9 cellular contexts compared by ENCODE assay signal in genomic region chr9:129776938-129777768, GRCh38. TPM values are rescaled to one million over a fixed set of nuclear protein-coding genes. Genes with fewer than 3 reads are reported as not detected.
A peak's percentile ranks its signal among the peaks of the same experiment; 100 is the strongest.
DNase-seq lines count a peak whose midpoint lies in the region; ATAC-seq and TF ChIP-seq lines count a peak whose summit lies in the region.
"Had no signal": no experiment of that assay in that cellular context is flagged by ENCODE, and none has a peak within 500 bp of the region (broad histone marks: within the 10 kb centered on the region; RNA-seq: fewer than 3 reads in every experiment).

No MANE protein-coding gene starts in this region.

- H3K4me1 Mint-ChIP-seq in activated T-cell treated with anti-CD3 and anti-CD28 coated beads, Interleukin-2, amount 50 U/mL, for 24 hours (ENCODE audit: low read depth) = peaks cover 12% of the 10 kb centered on the region
- peaks cover 9% of the 10 kb centered on the region for H3K4me1 Mint-ChIP-seq in nephron

- H3K27me3 Mint-ChIP-seq in activated T-cell treated with anti-CD3 and anti-CD28 coated beads, Interleukin-2, amount 50 U/mL, for 24 hours = peaks cover 9% of the 10 kb centered on the region
- H3K27me3 Mint-ChIP-seq in nephron (ENCODE audit: low read depth) = peaks cover 16% of the 10 kb centered on the region

- H3K4me1 ChIP-seq in fibroblast of lung (ENCODE audit: control insufficient read depth, extremely low read depth, insufficient read depth, low read length) = peaks cover 18% of the 10 kb centered on the region

- H4K20me1 ChIP-seq in fibroblast of lung (ENCODE audit: control insufficient read depth, extremely low read depth, insufficient read depth, low read length) = no peaks in the 10 kb centered on the region

- TF ChIP-seq CTCF in fibroblast of lung (conservative IDR thresholded peaks at IDR 0.05 in 1 of 2, IDR thresholded peaks at IDR 0.05 in 1 of 2; ENCODE audit: low read depth in 1 of 2, low read length in 2 of 2) (no peak), nephron (IDR thresholded peaks at IDR 0.05; ENCODE audit: unreplicated experiment in 3 of 3) (no peak), GM13977 (IDR thresholded peaks at IDR 0.05; ENCODE audit: extremely low read depth, insufficient read depth, missing control alignments) (no peak)

- H3K27ac ChIP-seq in fibroblast of lung (ENCODE audit: insufficient read depth, low read length) = peak overlapping the region; percentile 83
- H3K27ac ChIP-seq: SK-N-MC had no signal

- H3K9me3 Mint-ChIP-seq in activated T-cell treated with anti-CD3 and anti-CD28 coated beads, Interleukin-2, amount 50 U/mL, for 24 hours = no peaks in the 10 kb centered on the region
- H3K9me3 Mint-ChIP-seq in nephron = no peaks in the 10 kb centered on the region

- peak overlapping the region; percentile 52 for H3K9ac ChIP-seq in fibroblast of lung (ENCODE audit: insufficient read depth, low read length)

- no peaks in the 10 kb centered on the region for H3K79me2 ChIP-seq in fibroblast of lung (ENCODE audit: control insufficient read depth, insufficient read depth, low read length)

- peak overlapping the region; percentile 33 for H3K4me3 Mint-ChIP-seq in activated T-cell treated with anti-CD3 and anti-CD28 coated beads, Interleukin-2, amount 50 U/mL, for 24 hours
- peak overlapping the region in 2 of 3 experiments; percentile 37 to 50 for H3K4me3 Mint-ChIP-seq in nephron

- H3K4me2 ChIP-seq in fibroblast of lung (ENCODE audit: extremely low read depth, insufficient read depth, low read length) = peak overlapping the region; percentile 70

- H3K27me3 ChIP-seq in fibroblast of lung (ENCODE audit: control insufficient read depth, insufficient read depth, low read length) = no peaks in the 10 kb centered on the region

- H3K36me3 Mint-ChIP-seq in activated T-cell treated with anti-CD3 and anti-CD28 coated beads, Interleukin-2, amount 50 U/mL, for 24 hours (ENCODE audit: low read depth) = no peaks in the 10 kb centered on the region
- H3K36me3 Mint-ChIP-seq in nephron (ENCODE audit: low read depth) = no peaks in the 10 kb centered on the region

- H3K4me3 ChIP-seq in fibroblast of lung (replicated peaks in 1 of 4; ENCODE audit: control extremely low read depth in 1 of 4, insufficient read depth in 1 of 4, low read depth in 3 of 4, low read length in 4 of 4) = peak overlapping the region in 2 of 4 experiments; percentile 27 to 39
- H3K4me3 ChIP-seq: SK-N-MC had no signal

- no peaks in the 10 kb centered on the region for H3K36me3 ChIP-seq in fibroblast of lung (ENCODE audit: control insufficient read depth, insufficient read depth, low read length)

- in situ Hi-C loops in GM13977 (cut with MboI; ENCODE audit: low pct_unique_long_range_greater_than_20kb, low sequenced_read_pairs, unreplicated experiment) = loop anchor here (25.0 kb wide), 2 partner anchors 115 to 640 kb away; partner anchors contain the start of gene PRRX2

- DNase-seq in ELR (ENCODE audit: low read depth) (peak; percentile 100), NOMO-1 treated with DMSO at 0.1 percent for 48 hours (lab: John Stamatoyannopoulos, UW; ENCODE audit: unreplicated experiment) (peak; percentile 99), fibroblast of lung (ENCODE audit: low read depth in 2 of 2) (peak; percentile 100), stromal cell of bone marrow (ENCODE audit: low read depth) (peak; percentile 100), GM13977 (ENCODE audit: low spot score) (no peak)
- DNase-seq in activated T-cell treated with anti-CD3 and anti-CD28 coated beads, Interleukin-2, amount 50 U/mL, for 24 hours = peak; percentile 39

- H3K27ac Mint-ChIP-seq in activated T-cell treated with anti-CD3 and anti-CD28 coated beads, Interleukin-2, amount 50 U/mL, for 24 hours = peak overlapping the region; percentile 59
- H3K27ac Mint-ChIP-seq in nephron = peak overlapping the region; percentile 6 to 81 (median 49)

- no peak for ATAC-seq in GM19328 (IDR thresholded peaks at IDR 0.05; ENCODE audit: unreplicated experiment)

- no peaks in the 10 kb centered on the region for H3K9me3 ChIP-seq in fibroblast of lung (ENCODE audit: control insufficient read depth, insufficient read depth, low read depth, low read length)

- H2AFZ ChIP-seq in fibroblast of lung (ENCODE audit: low read length) = peak overlapping the region; percentile 1

RNA-seq across cellular contexts. Expression of gene PTGES, which starts 24.3 kb away (rescaled TPM):
- total RNA-seq in fibroblast of lung = 9.6 and 16.7 TPM in 2 replicates
- polyA plus RNA-seq in fibroblast of lung = 8.8 and 13.3 TPM in 2 replicates
- 9.3 and 11.7 TPM in 2 replicates for polyA plus RNA-seq in fibroblast of lung (2012)
- polyA minus RNA-seq in fibroblast of lung (ENCODE audit: low replicate concordance) = 20.8 and 28.6 TPM in 2 replicates

RNA-seq across cellular contexts. Expression of gene TOR1B, which starts 25.8 kb away (rescaled TPM):
- 18.7 and 20.3 TPM in 2 replicates for total RNA-seq in fibroblast of lung
- 29.5 and 33.6 TPM in 2 replicates for polyA plus RNA-seq in fibroblast of lung
- polyA plus RNA-seq in fibroblast of lung (2012) = 21.6 and 25.4 TPM in 2 replicates
- 11.3 and 14.3 TPM in 2 replicates for polyA minus RNA-seq in fibroblast of lung (ENCODE audit: low replicate concordance)

RNA-seq across cellular contexts. Expression of gene TOR1A, which starts 46.8 kb away (rescaled TPM):
- total RNA-seq in fibroblast of lung = 31.1 and 31.5 TPM in 2 replicates
- 80.2 and 101 TPM in 2 replicates for polyA plus RNA-seq in fibroblast of lung
- 41.5 and 51.2 TPM in 2 replicates for polyA plus RNA-seq in fibroblast of lung (2012)
- 27.3 and 32.9 TPM in 2 replicates for polyA minus RNA-seq in fibroblast of lung (ENCODE audit: low replicate concordance)

RNA-seq across cellular contexts. Expression of gene C9orf78, which starts 57.9 kb away (rescaled TPM):
- 39.8 TPM in 2 replicates for total RNA-seq in fibroblast of lung
- 88.6 and 92.6 TPM in 2 replicates for polyA plus RNA-seq in fibroblast of lung
- polyA plus RNA-seq in fibroblast of lung (2012) = 49.4 and 59.3 TPM in 2 replicates
- 3.4 and 7.2 TPM in 2 replicates for polyA minus RNA-seq in fibroblast of lung (ENCODE audit: low replicate concordance)

RNA-seq across cellular contexts. Expression of gene USP20, which starts 58.1 kb away (rescaled TPM):
- 7.4 and 12.9 TPM in 2 replicates for total RNA-seq in fibroblast of lung
- 6.7 and 6.8 TPM in 2 replicates for polyA plus RNA-seq in fibroblast of lung
- polyA plus RNA-seq in fibroblast of lung (2012) = 8.8 and 10.5 TPM in 2 replicates
- polyA minus RNA-seq in fibroblast of lung (ENCODE audit: low replicate concordance) = 17.6 and 22.8 TPM in 2 replicates
